ENCODE assay signal across 8 cellular contexts in genomic region chr1:149885364-149886111, GRCh38. TPM values are rescaled to one million over a fixed set of nuclear protein-coding genes. Genes with fewer than 3 reads are reported as not detected.
DNase-seq lines count a peak whose midpoint lies in the region; ATAC-seq and TF ChIP-seq lines count a peak whose summit lies in the region.

No MANE protein-coding gene starts in this region.

- H3K27ac ChIP-seq in hepatocyte = peak overlapping the region; percentile 99

- H3K4me3 ChIP-seq in GM12875 (ENCODE audit: low read depth, low read length) (peak overlapping the region; percentile 53), astrocyte of the spinal cord (ENCODE audit: low read depth, low read length) (peak overlapping the region; percentile 85), hepatocyte (peak overlapping the region; percentile 83)

- WGBS in hepatocyte (ENCODE audit: low lambda C conversion rate, missing lambda C conversion rate) = 2% methylated on average over 36 of the region's 36 CpGs

- H3K9me2 ChIP-seq in hepatocyte (replicated peaks; ENCODE audit: insufficient read depth) = no peaks in the 10 kb centered on the region

- peaks cover 42% of the 10 kb centered on the region for H4K20me1 ChIP-seq in hepatocyte (ENCODE audit: insufficient read depth, poor library complexity, severe bottlenecking)

- no peak for ATAC-seq in GM19324 (IDR thresholded peaks at IDR 0.05; ENCODE audit: low FRiP score, unreplicated experiment)

- no peak overlapping the region for H2AFZ ChIP-seq in hepatocyte

- H3K9me3 ChIP-seq in hepatocyte (ENCODE audit: low read depth) = no peaks in the 10 kb centered on the region

- H3K27me3 ChIP-seq in hepatocyte = no peaks in the 10 kb centered on the region

- H3K79me2 ChIP-seq in hepatocyte = peaks cover 49% of the 10 kb centered on the region

- in situ Hi-C loops in astrocyte of the spinal cord (cut with HindIII; ENCODE audit: low sequenced_read_pairs) = no loop called here

- TF ChIP-seq CTCF in GM12875 (IDR thresholded peaks at IDR 0.05; ENCODE audit: borderline replicate concordance, insufficient read depth, low read depth, low read length) (no peak), astrocyte of the spinal cord (IDR thresholded peaks at IDR 0.05; ENCODE audit: low read depth, low read length) (no peak), hepatocyte (IDR thresholded peaks at IDR 0.05; ENCODE audit: poor library complexity) (peak; percentile 7)

- peak overlapping the region; percentile 88 for H3K4me2 ChIP-seq in hepatocyte

- peaks cover 14% of the 10 kb centered on the region for H3K4me1 ChIP-seq in hepatocyte (ENCODE audit: insufficient read depth)

- H3K36me3 ChIP-seq in hepatocyte (replicated peaks; ENCODE audit: insufficient read depth, low read depth) = no peaks in the 10 kb centered on the region

- DNase-seq in NCI-H1930 (lab: John Stamatoyannopoulos, UW) = peak; percentile 67 to 75
- DNase-seq in T-helper 22 cell (ENCODE audit: low read depth) = peak; percentile 35
- DNase-seq in astrocyte of the spinal cord (ENCODE audit: low read depth, low spot score) = peak; percentile 90
- DNase-seq in hepatocyte (ENCODE audit: low spot score) = peak; percentile 80
- peak; percentile 55 for DNase-seq in renal cortical epithelial cell (ENCODE audit: low read depth)
- no peak for DNase-seq in GM19240 (ENCODE audit: insufficient read length, low spot score)

RNA-seq across cellular contexts. Expression of gene BOLA1, which starts 13.8 kb away (rescaled TPM):
- 8.5 and 16.1 TPM in 2 replicates for total RNA-seq in hepatocyte
- polyA plus RNA-seq in hepatocyte = 19.0 and 20.6 TPM in 2 replicates
- total RNA-seq in renal cortical epithelial cell = 9.7 and 11.0 TPM in 2 replicates

RNA-seq across cellular contexts. Expression of gene SV2A, which starts 32.1 kb away (rescaled TPM):
- total RNA-seq in hepatocyte (4.5 and 5.0 TPM in 2 replicates), renal cortical epithelial cell (1.6 and 1.7 TPM in 2 replicates)
- polyA plus RNA-seq in hepatocyte = 5.5 and 8.9 TPM in 2 replicates

RNA-seq across cellular contexts. Expression of gene SF3B4, which starts 42.1 kb away (rescaled TPM):
- 16.8 and 23.3 TPM in 2 replicates for total RNA-seq in hepatocyte
- 58.6 and 68.0 TPM in 2 replicates for polyA plus RNA-seq in hepatocyte
- 10.2 and 20.0 TPM in 2 replicates for total RNA-seq in renal cortical epithelial cell

RNA-seq across cellular contexts. Expression of gene MTMR11, which starts 51.1 kb away (rescaled TPM):
- total RNA-seq in hepatocyte = 34.8 and 37.0 TPM in 2 replicates
- 34.0 and 40.2 TPM in 2 replicates for polyA plus RNA-seq in hepatocyte
- total RNA-seq in renal cortical epithelial cell = 5.6 and 7.3 TPM in 2 replicates
